26 cellular contexts compared by ENCODE assay signal in genomic region chr3:140626856-140627255, GRCh38. TPM values are rescaled to one million over a fixed set of nuclear protein-coding genes. Genes with fewer than 3 reads are reported as not detected.
DNase-seq lines count a peak whose midpoint lies in the region; ATAC-seq, FAIRE-seq and TF ChIP-seq lines count a peak whose summit lies in the region.
"Had no signal": no experiment of that assay in that cellular context is flagged by ENCODE, and none has a peak within 500 bp of the region (broad histone marks: within the 10 kb centered on the region; RNA-seq: fewer than 3 reads in every experiment).

No MANE protein-coding gene starts in this region.

- no peak overlapping the region for H3K4me2 ChIP-seq in astrocyte (ENCODE audit: low read length)
- H3K4me2 ChIP-seq: A549; BLaER1 treated with 17β-estradiol and CSF1 and Interleukin-3, amounts not matched to agents 10 nM and 100 nM had no signal

- H3K79me2 ChIP-seq in astrocyte (ENCODE audit: insufficient read depth, low read length) = no peaks in the 10 kb centered on the region

- no peak overlapping the region for H3K27ac ChIP-seq in astrocyte (ENCODE audit: low read depth, low read length)
- H3K27ac ChIP-seq: A549; BLaER1 treated with 17β-estradiol and CSF1 and Interleukin-3, amounts not matched to agents 10 nM and 100 nM; GM23248 had no signal

- H3K27me3 ChIP-seq in astrocyte (ENCODE audit: insufficient read depth, low read length) = no peaks in the 10 kb centered on the region
- H3K27me3 ChIP-seq: BLaER1 treated with 17β-estradiol and CSF1 and Interleukin-3, amounts not matched to agents 10 nM and 100 nM had no signal

- no peak overlapping the region for H3K4me3 Mint-ChIP-seq in astrocyte (ENCODE audit: unreplicated experiment)
- H3K4me3 Mint-ChIP-seq: CD14-positive monocyte; CD4-positive, alpha-beta T cell; CD8-positive, alpha-beta memory T cell; HFFc6 had no signal

- ATAC-seq in HG03460 (IDR thresholded peaks at IDR 0.05; ENCODE audit: unreplicated experiment) = no peak
- no peak for ATAC-seq in GM21526 (IDR thresholded peaks at IDR 0.05; ENCODE audit: low FRiP score, unreplicated experiment)
- ATAC-seq: A549 had no signal

- no peak for TF ChIP-seq CTCF in astrocyte (IDR thresholded peaks at IDR 0.05; ENCODE audit: insufficient read depth, low read depth, low read length)

- no peak overlapping the region for H2AFZ ChIP-seq in astrocyte (ENCODE audit: low read depth, low read length)
- H2AFZ ChIP-seq: GM23248 had no signal

- peaks cover 27% of the 10 kb centered on the region for H3K4me1 ChIP-seq in astrocyte (ENCODE audit: insufficient read depth, low read length)
- H3K4me1 ChIP-seq: A549; BE2C; BLaER1 treated with 17β-estradiol and CSF1 and Interleukin-3, amounts not matched to agents 10 nM and 100 nM; HAP-1 had no signal

- H3K4me1 Mint-ChIP-seq in astrocyte (ENCODE audit: low read depth, unreplicated experiment) = peaks cover 41% of the 10 kb centered on the region
- H3K4me1 Mint-ChIP-seq: CD14-positive monocyte; CD8-positive, alpha-beta memory T cell had no signal

- FAIRE-seq in astrocyte (lab: Jason Lieb, UNC) = no peak
- FAIRE-seq: A549, GM12892 had no signal

- H3K9me3 Mint-ChIP-seq in astrocyte (ENCODE audit: unreplicated experiment) = peaks cover 7% of the 10 kb centered on the region
- H3K9me3 Mint-ChIP-seq: CD4-positive, alpha-beta T cell had no signal

- H3K27me3 Mint-ChIP-seq in astrocyte (ENCODE audit: low read depth, unreplicated experiment) = peaks cover 2% of the 10 kb centered on the region
- H3K27me3 Mint-ChIP-seq: CD8-positive, alpha-beta memory T cell had no signal

- H3K9ac ChIP-seq in astrocyte (ENCODE audit: low read length) = no peak overlapping the region
- H3K9ac ChIP-seq: BLaER1 treated with 17β-estradiol and CSF1 and Interleukin-3, amounts not matched to agents 10 nM and 100 nM; GM23248 had no signal

- no peaks in the 10 kb centered on the region for H3K36me3 ChIP-seq in astrocyte (ENCODE audit: insufficient read depth, low read length)
- H3K36me3 ChIP-seq: BE2C; BLaER1 treated with 17β-estradiol and CSF1 and Interleukin-3, amounts not matched to agents 10 nM and 100 nM; HAP-1 had no signal

- no peaks in the 10 kb centered on the region for H3K36me3 Mint-ChIP-seq in astrocyte (ENCODE audit: low read depth, unreplicated experiment)
- H3K36me3 Mint-ChIP-seq: CD14-positive monocyte; CD8-positive, alpha-beta memory T cell had no signal

- H4K20me1 ChIP-seq in astrocyte (ENCODE audit: insufficient read depth, low read length) = no peaks in the 10 kb centered on the region
- H4K20me1 ChIP-seq: BLaER1 treated with 17β-estradiol and CSF1 and Interleukin-3, amounts not matched to agents 10 nM and 100 nM had no signal

- H3K4me3 ChIP-seq in astrocyte (ENCODE audit: insufficient read depth, low read depth, low read length) = no peak overlapping the region
- H3K4me3 ChIP-seq: A549; BLaER1 treated with 17β-estradiol and CSF1 and Interleukin-3, amounts not matched to agents 10 nM and 100 nM; GM23248; HAP-1 had no signal

- H3K27ac Mint-ChIP-seq in astrocyte (ENCODE audit: unreplicated experiment) = peak overlapping the region; percentile 34
- H3K27ac Mint-ChIP-seq: CD14-positive monocyte; CD4-positive, alpha-beta T cell; HFFc6 had no signal

- no peaks in the 10 kb centered on the region for H3K9me3 ChIP-seq in astrocyte (ENCODE audit: insufficient read depth, low read depth, low read length)
- H3K9me3 ChIP-seq: A549; BE2C; BLaER1 treated with 17β-estradiol and CSF1 and Interleukin-3, amounts not matched to agents 10 nM and 100 nM; HAP-1 had no signal

- DNase-seq in HK-2 (ENCODE audit: unreplicated experiment) (peak; percentile 24), astrocyte (ENCODE audit: low read depth) (no peak), glomerular visceral epithelial cell (ENCODE audit: extremely low spot score) (peak; percentile 64), GF-D8 (lab: John Stamatoyannopoulos, UW) (no peak)
- no peak for DNase-seq in activated CD8-positive, alpha-beta memory T cell treated with anti-CD3 and anti-CD28 coated beads, Interleukin-2, amount 50 U/mL, for 4 hours
- DNase-seq: 8988T; ACHN; AML-193; BE2C; Calu3; CD4-positive, alpha-beta T cell; CD8-positive, alpha-beta memory T cell; DMS53; DMS79 treated with DMSO at 0.1 percent for 48 hours; GM23248; HFFc6 had no signal

RNA-seq across cellular contexts. Expression of gene TRIM42, which starts 51.0 kb away (rescaled TPM):
- total RNA-seq in astrocyte = not detected in 2 replicates
- total RNA-seq: Calu3; CD4-positive, alpha-beta T cell; CD8-positive, alpha-beta memory T cell; Daoy; G401; GM23248; H4; HFFc6 had no signal

Comparison
In these comparisons a context has a peak if more than half of its experiments do, and no peak if none do; other contexts are left out.
1. DNase-seq: peak in HK-2 (single experiment) and glomerular visceral epithelial cell (single experiment); none in astrocyte (single experiment), activated CD8-positive, alpha-beta memory T cell treated with anti-CD3 and anti-CD28 coated beads, Interleukin-2, amount 50 U/mL, for 4 hours (single experiment) and GF-D8 (single experiment).